ENCODE assay signal across 6 cellular contexts in the genomic region with DNA sequence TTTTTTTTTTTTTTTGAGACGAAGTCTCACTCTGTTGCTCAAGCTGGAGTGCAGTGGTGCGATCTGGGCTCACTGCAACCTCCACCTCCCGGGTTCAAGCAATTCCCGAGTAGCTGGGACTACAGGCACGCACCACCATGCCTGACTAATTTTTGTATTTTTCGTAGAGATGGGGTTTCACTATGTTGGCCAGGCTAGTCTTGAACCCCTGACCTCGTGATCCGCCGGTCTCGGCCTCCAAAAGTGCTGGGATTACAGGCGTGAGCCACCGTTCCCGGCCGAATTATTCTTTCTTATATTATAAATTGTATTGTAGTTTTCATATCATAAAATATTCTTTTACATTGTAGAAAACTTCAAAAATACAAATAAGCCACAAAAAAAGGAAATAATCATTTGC. TPM values are rescaled to one million over a fixed set of nuclear protein-coding genes. Genes with fewer than 3 reads are reported as not detected.
DNase-seq lines count a peak whose midpoint lies in the region; ATAC-seq, FAIRE-seq and TF ChIP-seq lines count a peak whose summit lies in the region.
"Not testable (repeated sequence)": the region's sequence is repeated elsewhere in the genome, so short reads cannot be mapped to it uniquely, and the experiment has no call there.

No MANE protein-coding gene starts in this region.

- whole genome bisulfite sequencing in A549 (ENCODE audit: missing lambda C conversion rate): 90% methylated on average over 14 of the region's 14 CpGs
- 91 to 95% methylated on average over 14 of the region's 14 CpGs for WGBS in sigmoid colon, 2 donors

- peaks cover 40% of the 10 kb centered on the region for H3K36me3 Mint-ChIP-seq in activated T-helper 17 cell treated with anti-CD3 and anti-CD28 coated beads, Interleukin-2, amount 50 U/mL, for 72 hours (ENCODE audit: low read depth)
- peaks cover 47% of the 10 kb centered on the region for H3K36me3 Mint-ChIP-seq in effector memory CD8-positive, alpha-beta T cell (ENCODE audit: insufficient read depth)

- H3K27me3 Mint-ChIP-seq in activated T-helper 17 cell treated with anti-CD3 and anti-CD28 coated beads, Interleukin-2, amount 50 U/mL, for 72 hours; effector memory CD8-positive, alpha-beta T cell: not testable (repeated sequence)

- intact Hi-C loops in sigmoid colon (cut with DNase I): loop anchor here (5.0 kb wide), 1 partner anchor 161 kb away; the partner anchor contains the start of gene PRICKLE4

- TF ChIP-seq EP300 in A549 (IDR thresholded peaks at IDR 0.05); sigmoid colon (IDR thresholded peaks at IDR 0.05): not testable (repeated sequence)

- not testable (repeated sequence) for H3K4me3 ChIP-seq in A549; HEK293 (ENCODE audit: low read depth, low read length); sigmoid colon

- not testable (repeated sequence) for H3K36me3 ChIP-seq in HEK293 (ENCODE audit: control insufficient read depth in 2 of 2, insufficient read depth in 1 of 2, low read length in 2 of 2); sigmoid colon

- H3K9me3 Mint-ChIP-seq in activated T-helper 17 cell treated with anti-CD3 and anti-CD28 coated beads, Interleukin-2, amount 50 U/mL, for 72 hours; effector memory CD8-positive, alpha-beta T cell: not testable (repeated sequence)

- TF ChIP-seq POLR2A in A549 (IDR thresholded peaks at IDR 0.05; ENCODE audit: low read length); sigmoid colon (IDR thresholded peaks at IDR 0.05): not testable (repeated sequence)

- H3K4me1 ChIP-seq in A549 (peaks cover 41% of the 10 kb centered on the region), HEK293 (ENCODE audit: control insufficient read depth, insufficient read depth, low read length) (peaks cover 20% of the 10 kb centered on the region), sigmoid colon (peaks cover 0 to 39% (median 36%) of the 10 kb centered on the region in 4 donors)

- peak overlapping the region; percentile 94 for H3K4me3 Mint-ChIP-seq in activated T-helper 17 cell treated with anti-CD3 and anti-CD28 coated beads, Interleukin-2, amount 50 U/mL, for 72 hours
- H3K4me3 Mint-ChIP-seq in effector memory CD8-positive, alpha-beta T cell: peak overlapping the region; percentile 96 to 97

- not testable (repeated sequence) for TF ChIP-seq RAD21 in A549 (conservative IDR thresholded peaks at IDR 0.05 in 1 of 2, IDR thresholded peaks at IDR 0.05 in 1 of 2)

- peaks cover 21% of the 10 kb centered on the region for H3K4me1 Mint-ChIP-seq in activated T-helper 17 cell treated with anti-CD3 and anti-CD28 coated beads, Interleukin-2, amount 50 U/mL, for 72 hours
- H3K4me1 Mint-ChIP-seq in effector memory CD8-positive, alpha-beta T cell (ENCODE audit: low read depth in 2 of 2): peaks cover 40 to 56% of the 10 kb centered on the region in 2 donors

- FAIRE-seq in A549 (lab: Jason Lieb, UNC): not testable (repeated sequence)

- ATAC-seq in A549; activated T-helper 17 cell treated with anti-CD3 and anti-CD28 coated beads, Interleukin-2, amount 50 U/mL, for 72 hours (replicated peaks); effector memory CD8-positive, alpha-beta T cell (replicated peaks): not testable (repeated sequence)

- not testable (repeated sequence) for H3K27me3 ChIP-seq in sigmoid colon

- POLR2A ChIA-PET in A549 (lab: Yijun Ruan, JAX): interaction anchor here (1.2 to 1.5 kb wide), 2 partner anchors 8 to 25 kb away, joined by 3 to 12 read pairs; no protein-coding TSS in a partner anchor
- POLR2A ChIA-PET in HEK293 (lab: Yijun Ruan, JAX): interaction anchor here (0.8 to 1.8 kb wide), 3 partner anchors 22 to 102 kb away, joined by 3 to 13 read pairs (median 6); partner anchors contain the start of genes BYSL and MED20

- peak overlapping the region; percentile 94 for H3K27ac Mint-ChIP-seq in activated T-helper 17 cell treated with anti-CD3 and anti-CD28 coated beads, Interleukin-2, amount 50 U/mL, for 72 hours
- H3K27ac Mint-ChIP-seq in effector memory CD8-positive, alpha-beta T cell: peak overlapping the region in 1 of 2 donors; percentile 94

- CTCF ChIA-PET in A549 (lab: Yijun Ruan, JAX): interaction anchor here (1.2 to 18.6 kb wide), 3 partner anchors 17 to 155 kb away, joined by 3 to 191 read pairs (median 189); partner anchors contain the start of genes BYSL, MED20, TAF8 and TOMM6
- CTCF ChIA-PET in HEK293 (lab: Yijun Ruan, JAX): interaction anchor here (0.6 to 13.4 kb wide), 7 partner anchors 17 to 355 kb away, joined by 3 to 160 read pairs (median 5); partner anchors contain the start of genes BYSL and MED20

- H3K27ac ChIP-seq in A549: peak overlapping the region; percentile 78 to 99; a peak in 5 of 6 replicates
- H3K27ac ChIP-seq in HEK293 (ENCODE audit: extremely low read depth, low read depth, low read length): not testable (repeated sequence)
- peak overlapping the region; percentile 62 for H3K27ac ChIP-seq in VCaP
- peak overlapping the region in 3 of 4 donors; percentile 86 to 94 (median 88) for H3K27ac ChIP-seq in sigmoid colon

- not testable (repeated sequence) for H3K9me3 ChIP-seq in A549; HEK293 (ENCODE audit: control insufficient read depth, insufficient read depth, low read depth, low read length); sigmoid colon

- TF ChIP-seq CTCF in A549 (IDR thresholded peaks at IDR 0.05); HEK293 (tag by site-specific recombination; IDR thresholded peaks at IDR 0.05); VCaP (conservative IDR thresholded peaks at IDR 0.05); sigmoid colon (IDR thresholded peaks at IDR 0.05): not testable (repeated sequence)

- DNase-seq in A549 (ENCODE audit: low read depth in 1 of 2, low spot score in 1 of 2); effector memory CD8-positive, alpha-beta T cell; sigmoid colon: not testable (repeated sequence)

- H3K4me2 ChIP-seq in A549: peak overlapping the region; percentile 88

TF ChIP-seq in HEK293, 187 proteins besides CTCF, POLR2A, EP300 and RAD21:
- peak; percentile 33 for TF ChIP-seq ZNF335 (tag by site-specific recombination; conservative IDR thresholded peaks at IDR 0.05)

RNA-seq across cellular contexts. Expression of gene CCND3, which starts 1.3 kb away (rescaled TPM):
- polyA plus RNA-seq in A549 (2011; rRNA removed) (112 TPM in 2 replicates), A549 (2017; fragmentation: RNase III; extraction: RNeasy Plus Mini Kit Qiagen cat#74134 plus additional on column Dnase treatment) (213 to 228 TPM (median 215 TPM) in 3 replicates), sigmoid colon (100 to 1,000 TPM in 1 of 3 donors, 10 to 100 TPM in 2; 43.2 to 144 (median 46.7) TPM)
- 233 and 294 TPM in 2 replicates for polyA plus RNA-seq in A549 (2012; cell fraction: cytosol; rRNA removed)
- polyA plus RNA-seq in A549 (2012; cell fraction: nucleus; rRNA removed): 237 and 312 TPM in 2 replicates
- polyA minus RNA-seq in A549 (2011; rRNA and poly(A)+ RNA removed): 107 and 161 TPM in 2 replicates
- 100 to 1,000 TPM; 297 to 332 TPM for total RNA-seq in activated T-helper 17 cell treated with anti-CD3 and anti-CD28 coated beads, Interleukin-2, amount 50 U/mL, for 72 hours
- 100 to 1,000 TPM in 3 of 4 donors, 10 to 100 TPM in 1; 75.1 to 125 (median 110) TPM for total RNA-seq in sigmoid colon

RNA-seq across cellular contexts. Expression of gene BYSL, which starts 21.6 kb away (rescaled TPM):
- 28.8 and 38.7 TPM in 2 replicates for polyA plus RNA-seq in A549 (2011; rRNA removed)
- polyA plus RNA-seq in A549 (2012; cell fraction: cytosol; rRNA removed): 51.6 and 57.2 TPM in 2 replicates
- 60.1 and 67.8 TPM in 2 replicates for polyA plus RNA-seq in A549 (2012; cell fraction: nucleus; rRNA removed)
- polyA plus RNA-seq in A549 (2017; fragmentation: RNase III; extraction: RNeasy Plus Mini Kit Qiagen cat#74134 plus additional on column Dnase treatment): 60.9 to 66.9 TPM (median 61.8 TPM) in 3 replicates
- 40.0 and 41.5 TPM in 2 replicates for polyA minus RNA-seq in A549 (2011; rRNA and poly(A)+ RNA removed)
- 10 to 100 TPM; 23.3 to 53.1 TPM for total RNA-seq in activated T-helper 17 cell treated with anti-CD3 and anti-CD28 coated beads, Interleukin-2, amount 50 U/mL, for 72 hours
- 1 to 10 TPM; 2.9 to 5.4 (median 4.6) TPM for total RNA-seq in sigmoid colon
- 10 to 100 TPM in 1 of 3 donors, 1 to 10 TPM in 2; 4.2 to 14.0 (median 9.6) TPM for polyA plus RNA-seq in sigmoid colon

RNA-seq across cellular contexts. Expression of gene MED20, which starts 21.9 kb away (rescaled TPM):
- polyA plus RNA-seq in A549 (2011; rRNA removed) (29.3 and 32.9 TPM in 2 replicates), A549 (2017; fragmentation: RNase III; extraction: RNeasy Plus Mini Kit Qiagen cat#74134 plus additional on column Dnase treatment) (18.4 to 21.0 TPM (median 19.0 TPM) in 3 replicates), sigmoid colon (10 to 100 TPM in 1 of 3 donors, 1 to 10 TPM in 2; 7.8 to 14.6 (median 9.4) TPM)
- polyA plus RNA-seq in A549 (2012; cell fraction: cytosol; rRNA removed): 17.7 and 19.1 TPM in 2 replicates
- polyA plus RNA-seq in A549 (2012; cell fraction: nucleus; rRNA removed): 15.8 and 17.8 TPM in 2 replicates
- 34.0 and 36.5 TPM in 2 replicates for polyA minus RNA-seq in A549 (2011; rRNA and poly(A)+ RNA removed)
- 10 to 100 TPM; 20.5 to 22.6 TPM for total RNA-seq in activated T-helper 17 cell treated with anti-CD3 and anti-CD28 coated beads, Interleukin-2, amount 50 U/mL, for 72 hours
- total RNA-seq in sigmoid colon: 10 to 100 TPM in 3 of 4 donors, 1 to 10 TPM in 1; 9.9 to 15.5 (median 13.7) TPM

RNA-seq across cellular contexts. Expression of gene USP49, which starts 47.7 kb away (rescaled TPM):
- polyA plus RNA-seq in A549 (2011; rRNA removed): 2.9 TPM in 2 replicates
- 1.0 and 1.7 TPM in 2 replicates for polyA plus RNA-seq in A549 (2012; cell fraction: cytosol; rRNA removed)
- 5.2 and 6.1 TPM in 2 replicates for polyA plus RNA-seq in A549 (2012; cell fraction: nucleus; rRNA removed)
- polyA plus RNA-seq in A549 (2017; fragmentation: RNase III; extraction: RNeasy Plus Mini Kit Qiagen cat#74134 plus additional on column Dnase treatment): 3.6 to 4.3 TPM (median 4.1 TPM) in 3 replicates
- polyA minus RNA-seq in A549 (2011; rRNA and poly(A)+ RNA removed): 2.1 and 2.6 TPM in 2 replicates
- 10 to 100 TPM in 1 of 2 donors, 1 to 10 TPM in 1; 8.0 to 12.0 TPM for total RNA-seq in activated T-helper 17 cell treated with anti-CD3 and anti-CD28 coated beads, Interleukin-2, amount 50 U/mL, for 72 hours
- total RNA-seq in sigmoid colon: 1 to 10 TPM; 2.1 to 10.0 (median 3.1) TPM
- 1 to 10 TPM in 1 of 3 donors, under 1 TPM in 2; 0.23 to 1.9 (median 0.60) TPM for polyA plus RNA-seq in sigmoid colon
